21 cellular contexts compared by ENCODE assay signal in genomic region chr1:168917796-168918195, GRCh38.
"Had no signal": no experiment of that assay in that cellular context is flagged by ENCODE, and none has a peak within 500 bp of the region (broad histone marks: within the 10 kb centered on the region; RNA-seq: fewer than 3 reads in every experiment).

No MANE protein-coding gene starts in this region.

- H3K27ac Mint-ChIP-seq: activated naive CD8-positive, alpha-beta T cell; activated T-cell treated with anti-CD3 and anti-CD28 coated beads, Interleukin-2, amount 50 U/mL, for 24 hours; activated T-helper 2 cell treated with anti-CD3 and anti-CD28 coated beads, Interferon-gamma antibody, Interleukin-2, Interleukin-4, amounts not matched to agents 10 μg/mL and 5 μg/mL and 100 μg/mL, durations not matched to agents 14 hours and 24 hours and 36 hours; endodermal cell; naive thymus-derived CD4-positive, alpha-beta T cell; progenitor cell of endocrine pancreas; stimulated activated naive B cell treated with anti-CD40 and anti-IgM and Interleukin-4, amounts not matched to agents 10 μg/mL and 1 μg/mL and 100 μg/mL, for 72 hours had no signal

- ATAC-seq: gastroesophageal sphincter; heart right ventricle; left lung; naive thymus-derived CD4-positive, alpha-beta T cell; stimulated activated naive B cell treated with anti-CD40 and anti-IgM and Interleukin-4, amounts not matched to agents 10 μg/mL and 1 μg/mL and 100 μg/mL, for 72 hours had no signal

- H3K27me3 Mint-ChIP-seq: activated T-cell treated with anti-CD3 and anti-CD28 coated beads, Interleukin-2, amount 50 U/mL, for 24 hours; central memory CD8-positive, alpha-beta T cell had no signal

- H3K9me3 Mint-ChIP-seq: activated T-cell treated with anti-CD3 and anti-CD28 coated beads, Interleukin-2, amount 50 U/mL, for 24 hours; activated T-helper 2 cell treated with anti-CD3 and anti-CD28 coated beads, Interferon-gamma antibody, Interleukin-2, Interleukin-4, amounts not matched to agents 10 μg/mL and 5 μg/mL and 100 μg/mL, durations not matched to agents 14 hours and 24 hours and 36 hours; central memory CD8-positive, alpha-beta T cell; endodermal cell; naive thymus-derived CD4-positive, alpha-beta T cell had no signal

- H3K4me3 Mint-ChIP-seq: activated naive CD8-positive, alpha-beta T cell; activated T-cell treated with anti-CD3 and anti-CD28 coated beads, Interleukin-2, amount 50 U/mL, for 24 hours; central memory CD8-positive, alpha-beta T cell; endodermal cell; naive thymus-derived CD4-positive, alpha-beta T cell; stimulated activated naive B cell treated with anti-CD40 and anti-IgM and Interleukin-4, amounts not matched to agents 10 μg/mL and 1 μg/mL and 100 μg/mL, for 72 hours had no signal

- DNase-seq: activated CD4-positive, alpha-beta T cell treated with anti-CD3 and anti-CD28 coated beads for 1 hour; activated CD4-positive, alpha-beta T cell treated with anti-CD3 and anti-CD28 coated beads, Interleukin-2, amount 50 U/mL, for 1 hour; activated naive CD4-positive, alpha-beta T cell; activated T-cell treated with anti-CD3 and anti-CD28 coated beads, Interleukin-2, amount 50 U/mL, for 24 hours; adrenal gland; dorsolateral prefrontal cortex; heart right ventricle; kidney; left lung; naive thymus-derived CD4-positive, alpha-beta T cell; stimulated activated CD4-positive, alpha-beta T cell treated with anti-CD3 and anti-CD28 coated beads, Interleukin-2, amount 100 ng/mL, for 48 hours; stimulated activated CD8-positive, alpha-beta memory T cell treated with anti-CD3 and anti-CD28 coated beads, Interleukin-4, amount 100 ng/mL, for 48 hours; stimulated activated naive B cell treated with anti-CD40 and anti-IgM and Interleukin-4, amounts not matched to agents 10 μg/mL and 1 μg/mL and 100 μg/mL, for 72 hours; T-helper 9 cell; transverse colon had no signal

- H3K36me3 Mint-ChIP-seq: activated naive CD8-positive, alpha-beta T cell; naive thymus-derived CD4-positive, alpha-beta T cell; stimulated activated naive B cell treated with anti-CD40 and anti-IgM and Interleukin-4, amounts not matched to agents 10 μg/mL and 1 μg/mL and 100 μg/mL, for 72 hours had no signal
